Comparison of ENCODE assay signal across 25 cellular contexts in genomic region chr13:67343777-67344176, GRCh38.
DNase-seq lines count a peak whose midpoint lies in the region; TF ChIP-seq lines count a peak whose summit lies in the region.
"Had no signal": no experiment of that assay in that cellular context is flagged by ENCODE, and none has a peak within 500 bp of the region (broad histone marks: within the 10 kb centered on the region; RNA-seq: fewer than 3 reads in every experiment).

No MANE protein-coding gene starts in this region.

- intact Hi-C loops in activated naive CD4-positive, alpha-beta T cell treated with anti-CD3 and anti-CD28 coated beads for 36 hours (cut with micrococcal nuclease), result no loop called here
- intact Hi-C loops in dorsolateral prefrontal cortex (cut with DNase I), result no loop called here

- no peak for TF ChIP-seq EP300 in tibial nerve (IDR thresholded peaks at IDR 0.05)

- H3K4me3 ChIP-seq in dorsolateral prefrontal cortex (no peak overlapping the region), tibial nerve (no peak overlapping the region)
- H3K4me3 ChIP-seq: A549, colonic mucosa, esophagus squamous epithelium, prostate gland had no signal

- no peak for TF ChIP-seq CTCF in dorsolateral prefrontal cortex (IDR thresholded peaks at IDR 0.05 in 54 of 56, conservative IDR thresholded peaks at IDR 0.05 in 2 of 56; ENCODE audit: low read depth in 1 of 56, partially characterized antibody in 56 of 56)
- no peak for TF ChIP-seq CTCF in tibial nerve (IDR thresholded peaks at IDR 0.05)

- no peaks in the 10 kb centered on the region for H3K36me3 ChIP-seq in tibial nerve
- H3K36me3 ChIP-seq: colonic mucosa, esophagus squamous epithelium, prostate gland had no signal

- no peaks in the 10 kb centered on the region for H3K9me3 ChIP-seq in tibial nerve
- H3K9me3 ChIP-seq: A549, colonic mucosa, esophagus squamous epithelium, prostate gland had no signal

- no peaks in the 10 kb centered on the region for H3K27me3 Mint-ChIP-seq in activated naive CD4-positive, alpha-beta T cell treated with anti-CD3 and anti-CD28 coated beads for 36 hours (ENCODE audit: low read depth)
- H3K27me3 Mint-ChIP-seq: activated CD4-positive, alpha-beta T cell treated with anti-CD3 and anti-CD28 coated beads, Interleukin-2, amount 10 ng/mL, durations not matched to agents 24 days and 14 days; activated naive CD4-positive, alpha-beta T cell treated with anti-CD3 and anti-CD28 coated beads, Interleukin-2, amount 10 ng/mL, durations not matched to agents 7 days and 5 days; B cell had no signal

- DNase-seq in DMS53 (lab: John Stamatoyannopoulos, UW), result peak; percentile 76
- peak; percentile 57 for DNase-seq in NCI-H146 treated with DMSO at 0.1 percent for 48 hours (lab: John Stamatoyannopoulos, UW; ENCODE audit: unreplicated experiment)
- peak; percentile 0 for DNase-seq in NCI-H774 (lab: John Stamatoyannopoulos, UW)
- peak; percentile 8 for DNase-seq in iPS-NIHi7 (ENCODE audit: extremely low spot score)
- DNase-seq in activated naive CD4-positive, alpha-beta T cell treated with anti-CD3 and anti-CD28 coated beads for 36 hours, result no peak
- no peak for DNase-seq in activated gamma-delta T cell (lab: John Stamatoyannopoulos, UW)
- no peak for DNase-seq in dorsolateral prefrontal cortex
- no peak for DNase-seq in tibial nerve (ENCODE audit: low spot score in 2 of 2)
- DNase-seq: activated CD4-positive, alpha-beta T cell treated with anti-CD3 and anti-CD28 coated beads, Interleukin-2, amount 10 ng/mL, durations not matched to agents 24 days and 14 days; activated naive CD4-positive, alpha-beta T cell treated with anti-CD3 and anti-CD28 coated beads, Interleukin-2, amount 10 ng/mL, durations not matched to agents 7 days and 5 days; activated T-cell treated with anti-CD3 and anti-CD28 coated beads, Interleukin-2, amount 50 U/mL, for 48 hours; amygdala; colonic mucosa; endodermal cell; esophagus squamous epithelium; H9; hypothalamus; Kasumi-1; NCI-H1092; NCI-H2081 treated with DMSO at 0.1 percent for 48 hours; NCI-H524 had no signal

- no peaks in the 10 kb centered on the region for H3K4me1 Mint-ChIP-seq in activated naive CD4-positive, alpha-beta T cell treated with anti-CD3 and anti-CD28 coated beads for 36 hours (ENCODE audit: low read depth)
- H3K4me1 Mint-ChIP-seq: activated CD4-positive, alpha-beta T cell treated with anti-CD3 and anti-CD28 coated beads, Interleukin-2, amount 10 ng/mL, durations not matched to agents 24 days and 14 days; activated naive CD4-positive, alpha-beta T cell treated with anti-CD3 and anti-CD28 coated beads, Interleukin-2, amount 10 ng/mL, durations not matched to agents 7 days and 5 days; B cell had no signal

- 83 to 92% methylated on average over 1 of the region's 1 CpG for WGBS in tibial nerve, 2 donors

- H3K4me3 Mint-ChIP-seq in activated naive CD4-positive, alpha-beta T cell treated with anti-CD3 and anti-CD28 coated beads for 36 hours, result no peak overlapping the region
- H3K4me3 Mint-ChIP-seq: activated CD4-positive, alpha-beta T cell treated with anti-CD3 and anti-CD28 coated beads, Interleukin-2, amount 10 ng/mL, durations not matched to agents 24 days and 14 days; activated naive CD4-positive, alpha-beta T cell treated with anti-CD3 and anti-CD28 coated beads, Interleukin-2, amount 10 ng/mL, durations not matched to agents 7 days and 5 days; B cell; endodermal cell; H9 had no signal

- H3K27ac ChIP-seq in dorsolateral prefrontal cortex (no peak overlapping the region), tibial nerve (no peak overlapping the region)
- H3K27ac ChIP-seq: A549, colonic mucosa, esophagus squamous epithelium, prostate gland, VCaP had no signal

- CTCF ChIA-PET in activated naive CD4-positive, alpha-beta T cell treated with anti-CD3 and anti-CD28 coated beads for 36 hours (lab: Charles Lee), result no interaction called here

- peaks cover 10% of the 10 kb centered on the region for H3K9me3 Mint-ChIP-seq in activated naive CD4-positive, alpha-beta T cell treated with anti-CD3 and anti-CD28 coated beads for 36 hours
- H3K9me3 Mint-ChIP-seq: endodermal cell, H9 had no signal

- no peak for TF ChIP-seq POLR2A in tibial nerve (IDR thresholded peaks at IDR 0.05)

- H3K27me3 ChIP-seq in dorsolateral prefrontal cortex, result no peaks in the 10 kb centered on the region
- H3K27me3 ChIP-seq in tibial nerve, result no peaks in the 10 kb centered on the region
- H3K27me3 ChIP-seq: colonic mucosa, esophagus squamous epithelium had no signal

- H3K27ac Mint-ChIP-seq in activated naive CD4-positive, alpha-beta T cell treated with anti-CD3 and anti-CD28 coated beads for 36 hours, result no peak overlapping the region
- H3K27ac Mint-ChIP-seq: activated CD4-positive, alpha-beta T cell treated with anti-CD3 and anti-CD28 coated beads, Interleukin-2, amount 10 ng/mL, durations not matched to agents 24 days and 14 days; activated naive CD4-positive, alpha-beta T cell treated with anti-CD3 and anti-CD28 coated beads, Interleukin-2, amount 10 ng/mL, durations not matched to agents 7 days and 5 days; B cell; endodermal cell had no signal

- no peaks in the 10 kb centered on the region for H3K4me1 ChIP-seq in tibial nerve
- H3K4me1 ChIP-seq: A549, colonic mucosa, esophagus squamous epithelium, prostate gland had no signal

- H3K36me3 Mint-ChIP-seq in activated naive CD4-positive, alpha-beta T cell treated with anti-CD3 and anti-CD28 coated beads for 36 hours (ENCODE audit: low read depth), result no peaks in the 10 kb centered on the region
- H3K36me3 Mint-ChIP-seq: activated naive CD4-positive, alpha-beta T cell treated with anti-CD3 and anti-CD28 coated beads, Interleukin-2, amount 10 ng/mL, durations not matched to agents 7 days and 5 days had no signal

Comparison
In these comparisons a context has a peak if more than half of its experiments do, and no peak if none do; other contexts are left out.
1. DNase-seq: peak in DMS53 (single experiment), NCI-H146 treated with DMSO at 0.1 percent for 48 hours (single experiment), NCI-H774 (single experiment) and iPS-NIHi7 (single experiment); none in activated naive CD4-positive, alpha-beta T cell treated with anti-CD3 and anti-CD28 coated beads for 36 hours (single experiment), activated gamma-delta T cell (single experiment), dorsolateral prefrontal cortex (0 of 10) and tibial nerve (0 of 2).